Comparison of ENCODE assay signal across 11 cellular contexts in genomic region chr11:115193931-115194797, GRCh38.
DNase-seq lines count a peak whose midpoint lies in the region; ATAC-seq and TF ChIP-seq lines count a peak whose summit lies in the region.
"Had no signal": no experiment of that assay in that cellular context is flagged by ENCODE, and none has a peak within 500 bp of the region (broad histone marks: within the 10 kb centered on the region; RNA-seq: fewer than 3 reads in every experiment).

No MANE protein-coding gene starts in this region.

- intact Hi-C loops in vagina (cut with DNase I), result no loop called here

- H3K36me3 Mint-ChIP-seq in central memory CD8-positive, alpha-beta T cell (ENCODE audit: insufficient read depth), result peaks cover 1% of the 10 kb centered on the region

- peak overlapping the region; percentile 81 for H3K4me3 Mint-ChIP-seq in central memory CD8-positive, alpha-beta T cell

- H3K9me3 ChIP-seq in vagina, result no peaks in the 10 kb centered on the region
- H3K9me3 ChIP-seq: upper lobe of right lung had no signal

- H3K27me3 Mint-ChIP-seq in central memory CD8-positive, alpha-beta T cell, result no peaks in the 10 kb centered on the region

- H3K27ac Mint-ChIP-seq in central memory CD8-positive, alpha-beta T cell (ENCODE audit: low read depth), result peak overlapping the region; percentile 93

- no peaks in the 10 kb centered on the region for H3K9me3 Mint-ChIP-seq in central memory CD8-positive, alpha-beta T cell

- H3K4me1 Mint-ChIP-seq in central memory CD8-positive, alpha-beta T cell, result peaks cover 16% of the 10 kb centered on the region

- no peak for DNase-seq in central memory CD8-positive, alpha-beta T cell (ENCODE audit: low spot score in 2 of 2)
- no peak for DNase-seq in effector CD8-positive, alpha-beta T cell (lab: John Stamatoyannopoulos, UW)
- no peak for DNase-seq in activated naive CD4-positive, alpha-beta T cell treated with anti-CD3 and anti-CD28 coated beads, Interleukin-2, amount 50 U/mL, for 16 hours
- no peak for DNase-seq in vagina (ENCODE audit: extremely low spot score in 2 of 2)
- DNase-seq: KBM-7, upper lobe of right lung had no signal

- H3K27me3 ChIP-seq in vagina, result no peaks in the 10 kb centered on the region
- H3K27me3 ChIP-seq: cardiac muscle cell, upper lobe of right lung had no signal

- no peaks in the 10 kb centered on the region for H3K36me3 ChIP-seq in vagina
- H3K36me3 ChIP-seq: cardiac muscle cell, upper lobe of right lung had no signal

- TF ChIP-seq CTCF in vagina (IDR thresholded peaks at IDR 0.05), result no peak

- no peak overlapping the region for H3K27ac ChIP-seq in vagina
- H3K27ac ChIP-seq: cardiac muscle cell, upper lobe of right lung had no signal

- H3K4me1 ChIP-seq in vagina, result no peaks in the 10 kb centered on the region
- H3K4me1 ChIP-seq: upper lobe of right lung had no signal

- no peak for TF ChIP-seq POLR2A in vagina (IDR thresholded peaks at IDR 0.05)

- H3K4me3 ChIP-seq in vagina, result no peak overlapping the region
- H3K4me3 ChIP-seq: cardiac muscle cell, upper lobe of right lung had no signal

- ATAC-seq in GM18498 (IDR thresholded peaks at IDR 0.05; ENCODE audit: unreplicated experiment), result peak; percentile 55
- peak; percentile 87 for ATAC-seq in GM19455 (IDR thresholded peaks at IDR 0.05; ENCODE audit: unreplicated experiment)
- ATAC-seq in HG03378 (IDR thresholded peaks at IDR 0.05; ENCODE audit: unreplicated experiment), result peak; percentile 66
- peak; percentile 69 for ATAC-seq in central memory CD8-positive, alpha-beta T cell (replicated peaks; ENCODE audit: extremely low read depth, poor library complexity, severe bottlenecking)
- no peak for ATAC-seq in HG03196 (IDR thresholded peaks at IDR 0.05; ENCODE audit: unreplicated experiment)
